30 cellular contexts compared by ENCODE assay signal in the genomic region with DNA sequence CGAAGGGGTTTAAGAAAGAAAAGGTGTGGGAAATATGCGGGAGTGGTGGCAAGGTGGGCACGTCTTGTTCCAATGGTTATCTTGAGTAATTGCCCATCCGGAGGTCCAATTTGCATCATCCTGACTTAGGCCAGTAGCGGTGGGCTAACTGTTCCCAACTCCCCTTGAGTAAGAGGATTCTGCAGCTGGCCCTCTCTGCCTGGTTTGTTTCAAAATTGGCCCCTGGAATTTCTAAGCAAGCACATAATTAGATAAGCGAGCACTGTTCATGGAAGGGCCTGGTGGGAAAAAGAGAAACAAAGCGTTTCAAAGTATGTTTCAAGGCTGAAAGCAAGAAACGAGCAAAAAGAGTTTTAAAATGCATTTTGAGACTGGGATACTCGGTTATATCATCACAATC.
"Had no signal": no experiment of that assay in that cellular context is flagged by ENCODE, and none has a peak within 500 bp of the region (broad histone marks: within the 10 kb centered on the region; RNA-seq: fewer than 3 reads in every experiment).

No MANE protein-coding gene starts in this region.

- H3K36me3 Mint-ChIP-seq: activated naive CD8-positive, alpha-beta T cell treated with anti-CD3 and anti-CD28 coated beads, Interleukin-2, amount 10 ng/mL, durations not matched to agents 7 days and 5 days; immature natural killer cell; natural killer cell; stimulated activated effector memory CD8-positive, alpha-beta T cell treated with anti-CD3 and anti-CD28 coated beads, Interleukin-12 subunit alpha, Interleukin-12 subunit beta, amount 100 ng/mL, for 72 hours had no signal

- H3K4me1 ChIP-seq: breast epithelium, heart left ventricle, prostate gland, tibial nerve had no signal

- H3K4me3 Mint-ChIP-seq: activated naive CD4-positive, alpha-beta T cell treated with anti-CD3 and anti-CD28 coated beads for 36 hours; activated naive CD8-positive, alpha-beta T cell treated with anti-CD3 and anti-CD28 coated beads, Interleukin-2, amount 10 ng/mL, durations not matched to agents 7 days and 5 days; activated T-helper 1 cell treated with anti-CD3 and anti-CD28 coated beads, Interleukin-12 subunit alpha, Interleukin-12 subunit beta, Interleukin-2, Interleukin-4 antibody, amounts not matched to agents 30 ng/mL and 10 ng/mL and 1 ng/mL, durations not matched to agents 14 hours and 24 hours and 36 hours; immature natural killer cell; natural killer cell; stimulated activated effector memory CD8-positive, alpha-beta T cell treated with anti-CD3 and anti-CD28 coated beads, Interleukin-12 subunit alpha, Interleukin-12 subunit beta, amount 100 ng/mL, for 72 hours; stimulated activated naive CD8-positive, alpha-beta T cell treated with anti-CD3 and anti-CD28 coated beads, Interleukin-15, amount 100 ng/mL, for 72 hours had no signal

- H3K9me3 Mint-ChIP-seq: activated naive CD4-positive, alpha-beta T cell treated with anti-CD3 and anti-CD28 coated beads for 36 hours; activated naive CD8-positive, alpha-beta T cell treated with anti-CD3 and anti-CD28 coated beads, Interleukin-2, amount 10 ng/mL, durations not matched to agents 7 days and 5 days; activated T-helper 1 cell treated with anti-CD3 and anti-CD28 coated beads, Interleukin-12 subunit alpha, Interleukin-12 subunit beta, Interleukin-2, Interleukin-4 antibody, amounts not matched to agents 30 ng/mL and 10 ng/mL and 1 ng/mL, durations not matched to agents 14 hours and 24 hours and 36 hours; immature natural killer cell; natural killer cell; stimulated activated effector memory CD8-positive, alpha-beta T cell treated with anti-CD3 and anti-CD28 coated beads, Interleukin-12 subunit alpha, Interleukin-12 subunit beta, amount 100 ng/mL, for 72 hours; stimulated activated naive CD8-positive, alpha-beta T cell treated with anti-CD3 and anti-CD28 coated beads, Interleukin-15, amount 100 ng/mL, for 72 hours had no signal

- ATAC-seq: heart left ventricle; natural killer cell; sciatic nerve; stimulated activated effector memory CD8-positive, alpha-beta T cell treated with anti-CD3 and anti-CD28 coated beads, Interleukin-12 subunit alpha, Interleukin-12 subunit beta, amount 100 ng/mL, for 72 hours; stimulated activated naive CD8-positive, alpha-beta T cell treated with anti-CD3 and anti-CD28 coated beads, Interleukin-15, amount 100 ng/mL, for 72 hours had no signal

- H3K27ac Mint-ChIP-seq: activated naive CD4-positive, alpha-beta T cell treated with anti-CD3 and anti-CD28 coated beads for 36 hours; activated naive CD8-positive, alpha-beta T cell treated with anti-CD3 and anti-CD28 coated beads, Interleukin-2, amount 10 ng/mL, durations not matched to agents 7 days and 5 days; activated T-helper 1 cell treated with anti-CD3 and anti-CD28 coated beads, Interleukin-12 subunit alpha, Interleukin-12 subunit beta, Interleukin-2, Interleukin-4 antibody, amounts not matched to agents 30 ng/mL and 10 ng/mL and 1 ng/mL, durations not matched to agents 14 hours and 24 hours and 36 hours; immature natural killer cell; natural killer cell; stimulated activated effector memory CD8-positive, alpha-beta T cell treated with anti-CD3 and anti-CD28 coated beads, Interleukin-12 subunit alpha, Interleukin-12 subunit beta, amount 100 ng/mL, for 72 hours; stimulated activated naive CD8-positive, alpha-beta T cell treated with anti-CD3 and anti-CD28 coated beads, Interleukin-15, amount 100 ng/mL, for 72 hours had no signal

- H3K4me1 Mint-ChIP-seq: activated naive CD8-positive, alpha-beta T cell treated with anti-CD3 and anti-CD28 coated beads, Interleukin-2, amount 10 ng/mL, durations not matched to agents 7 days and 5 days; immature natural killer cell; natural killer cell; stimulated activated effector memory CD8-positive, alpha-beta T cell treated with anti-CD3 and anti-CD28 coated beads, Interleukin-12 subunit alpha, Interleukin-12 subunit beta, amount 100 ng/mL, for 72 hours; stimulated activated naive CD8-positive, alpha-beta T cell treated with anti-CD3 and anti-CD28 coated beads, Interleukin-15, amount 100 ng/mL, for 72 hours had no signal

- DNase-seq: activated CD4-positive, alpha-beta T cell treated with anti-CD3 and anti-CD28 coated beads for 4 hours; activated CD4-positive, alpha-beta T cell treated with anti-CD3 and anti-CD28 coated beads, Interleukin-2, amount 50 U/mL, for 48 hours; activated CD8-positive, alpha-beta memory T cell treated with anti-CD3 and anti-CD28 coated beads for 24 hours; activated effector memory CD4-positive, alpha-beta T cell treated with anti-CD3 and anti-CD28 coated beads, Interleukin-2, amount 50 U/mL, for 16 hours; activated naive CD4-positive, alpha-beta T cell treated with anti-CD3 and anti-CD28 coated beads for 36 hours; activated naive CD8-positive, alpha-beta T cell treated with anti-CD3 and anti-CD28 coated beads, Interleukin-2, amount 10 ng/mL, durations not matched to agents 7 days and 5 days; activated T-cell treated with anti-CD3 and anti-CD28 coated beads, Interleukin-2, amount 50 U/mL, for 1 hour; central memory CD4-positive, alpha-beta T cell; heart left ventricle; hypothalamus; immature natural killer cell; kidney; left colon; natural killer cell; ovary; retina; stimulated activated CD4-positive, alpha-beta T cell treated with anti-CD3 and anti-CD28 coated beads, Interleukin-4, amount 100 ng/mL, for 24 hours; stimulated activated naive CD8-positive, alpha-beta T cell treated with anti-CD3 and anti-CD28 coated beads, Interleukin-15, amount 100 ng/mL, for 72 hours; substantia nigra had no signal

- H3K36me3 ChIP-seq: breast epithelium, heart left ventricle, neutrophil, ovary, prostate gland, tibial nerve had no signal

- H3K27me3 ChIP-seq: breast epithelium, neutrophil, ovary, tibial nerve had no signal

- H3K9me3 ChIP-seq: breast epithelium, heart left ventricle, neutrophil, ovary, prostate gland, tibial nerve had no signal

- FAIRE-seq: endothelial cell of umbilical vein, kidney, TTC549 had no signal

- H3K4me3 ChIP-seq: breast epithelium, heart left ventricle, ovary, prostate gland, skin epidermis, tibial nerve had no signal

- H3K27ac ChIP-seq: breast epithelium, heart left ventricle, neutrophil, ovary, prostate gland, skin epidermis, tibial nerve, VCaP had no signal
